In genomic region chr22:49764151-49764581, GRCh38 we compare ENCODE assay signal across 15 cellular contexts.
DNase-seq lines count a peak whose midpoint lies in the region; TF ChIP-seq lines count a peak whose summit lies in the region.
"Had no signal": no experiment of that assay in that cellular context is flagged by ENCODE, and none has a peak within 500 bp of the region (broad histone marks: within the 10 kb centered on the region; RNA-seq: fewer than 3 reads in every experiment).

No MANE protein-coding gene starts in this region.

- no peak overlapping the region for H3K4me3 Mint-ChIP-seq in H9
- H3K4me3 Mint-ChIP-seq: mesothelial cell of epicardium had no signal

- H3K79me2 ChIP-seq in H9 (ENCODE audit: insufficient read depth, low read length): no peaks in the 10 kb centered on the region

- H2BK5ac ChIP-seq in H9 (ENCODE audit: insufficient read length, low read length): no peak overlapping the region

- no peak overlapping the region; the same call in 1 of the 2 replicates for H3K14ac ChIP-seq in H9 (ENCODE audit: insufficient read depth, low read length)

- H3K4me2 ChIP-seq in H9 (ENCODE audit: insufficient read depth, insufficient read length, low read length): no peak overlapping the region

- H3K4me1 Mint-ChIP-seq in H9: peaks cover 7 to 8% of the 10 kb centered on the region in 2 experiments

- no peak overlapping the region for H2BK20ac ChIP-seq in H9 (ENCODE audit: low read depth, low read length, poor library complexity, severe bottlenecking)

- H3K9ac ChIP-seq in H9 (ENCODE audit: extremely low read depth, insufficient read length, low read length): no peak overlapping the region

- no peak for TF ChIP-seq POLR2A in sigmoid colon (IDR thresholded peaks at IDR 0.05)

- H3K18ac ChIP-seq in H9 (ENCODE audit: insufficient read length, low read depth, low read length): no peak overlapping the region

- POLR2A ChIA-PET in HEK293T (lab: Yijun Ruan, JAX): no interaction called here

- intact Hi-C loops in sigmoid colon (cut with DNase I): no loop called here

- no peak overlapping the region for H2AFZ ChIP-seq in H9 (ENCODE audit: low read length)

- H3K9me3 ChIP-seq in H9 (ENCODE audit: control insufficient read depth, low read depth, low read length) (no peaks in the 10 kb centered on the region), sigmoid colon (peaks cover 0 to 9% (median 7%) of the 10 kb centered on the region in 4 donors)

- no peak overlapping the region for H3K4ac ChIP-seq in H9 (ENCODE audit: low read depth, low read length)

- no peaks in the 10 kb centered on the region for H3K23me2 ChIP-seq in H9 (ENCODE audit: insufficient read length, low read depth, low read length, poor library complexity, severe bottlenecking)

- H3K27ac Mint-ChIP-seq in H9: no peak overlapping the region
- H3K27ac Mint-ChIP-seq: mesothelial cell of epicardium had no signal

- peak; percentile 12 to 14 for DNase-seq in activated T-cell treated with anti-CD3 and anti-CD28 coated beads, Interleukin-2, amount 50 U/mL, for 48 hours
- DNase-seq in activated T-cell treated with anti-CD3 and anti-CD28 coated beads for 4 hours (no peak), H9 (peak; percentile 45), fibroblast of villous mesenchyme (ENCODE audit: low read depth) (peak; percentile 60), sigmoid colon (peak; percentile 57), brain microvascular endothelial cell (no peak), HEK293T (ENCODE audit: extremely low spot score) (no peak)
- no peak for DNase-seq in activated naive CD4-positive, alpha-beta T cell treated with Interleukin-2 at 50 U/mL for 16 hours
- DNase-seq: amniotic stem cell; NCI-H1417 treated with DMSO at 0.1 percent for 48 hours; NCI-H510A treated with DMSO at 0.1 percent for 48 hours; RPMI8226; stimulated activated CD4-positive, alpha-beta T cell treated with anti-CD3 and anti-CD28 coated beads, Interleukin-2, amount 100 ng/mL, for 24 hours; T1000 had no signal

- no peaks in the 10 kb centered on the region for H4K20me1 ChIP-seq in H9 (ENCODE audit: control insufficient read depth, insufficient read depth, insufficient read length)

- H2BK12ac ChIP-seq in H9 (ENCODE audit: insufficient read length, low read depth, low read length): no peak overlapping the region

- TF ChIP-seq EP300 in sigmoid colon (IDR thresholded peaks at IDR 0.05): no peak

- no peak overlapping the region for H2BK15ac ChIP-seq in H9 (ENCODE audit: low read depth, low read length)

- no peak overlapping the region for H2BK120ac ChIP-seq in H9 (ENCODE audit: low read depth, low read length, poor library complexity, severe bottlenecking)

- CTCF ChIA-PET in HEK293T (lab: Yijun Ruan, JAX): no interaction called here

- H4K91ac ChIP-seq in H9 (ENCODE audit: insufficient read length, low read depth, low read length): no peak overlapping the region

- H3K36me3 ChIP-seq in sigmoid colon (no peaks in the 10 kb centered on the region), brain microvascular endothelial cell (replicated peaks) (no peaks in the 10 kb centered on the region)

- H4K5ac ChIP-seq in H9 (ENCODE audit: insufficient read length, low read depth, low read length): no peak overlapping the region

- H3K36me3 Mint-ChIP-seq in H9 (ENCODE audit: insufficient read depth in 1 of 3, low read depth in 3 of 3): peaks cover 5 to 11% (median 8%) of the 10 kb centered on the region in 3 experiments; a peak in 6 of 7 replicates

- H3K27me3 ChIP-seq in H9 (ENCODE audit: insufficient read depth, low read length) (no peaks in the 10 kb centered on the region), sigmoid colon (no peaks in the 10 kb centered on the region), brain microvascular endothelial cell (replicated peaks) (no peaks in the 10 kb centered on the region)

- no peak overlapping the region for H3K56ac ChIP-seq in H9 (ENCODE audit: insufficient read length, low read depth, low read length)

- H3K9me3 Mint-ChIP-seq in H9: peaks cover 10 to 12% of the 10 kb centered on the region in 2 experiments

- H3K27me3 Mint-ChIP-seq in H9 (ENCODE audit: low read depth): no peaks in the 10 kb centered on the region

- H2AK5ac ChIP-seq in H9 (ENCODE audit: insufficient read length, low read length): no peak overlapping the region

- no CpG with 5 or more reads among the region's 24 CpGs for WGBS in H9 (ENCODE audit: extremely low coverage, insufficient read length, low lambda C conversion rate)
- 76 to 85% methylated on average over 24 of the region's 24 CpGs for WGBS in sigmoid colon, 2 donors

- no peaks in the 10 kb centered on the region for H3K4me1 ChIP-seq in H9 (ENCODE audit: insufficient read depth, low read length)
- peaks cover 0 to 11% (median 9%) of the 10 kb centered on the region in 4 donors for H3K4me1 ChIP-seq in sigmoid colon

- TF ChIP-seq CTCF in H9 (conservative IDR thresholded peaks at IDR 0.05): no peak
- no peak for TF ChIP-seq CTCF in fibroblast of villous mesenchyme (IDR thresholded peaks at IDR 0.05; ENCODE audit: insufficient read depth, low read depth, low read length)
- TF ChIP-seq CTCF in sigmoid colon (IDR thresholded peaks at IDR 0.05): no peak
- no peak for TF ChIP-seq CTCF in brain microvascular endothelial cell (IDR thresholded peaks at IDR 0.05; ENCODE audit: low read depth, low read length, missing control alignments)

- no peak overlapping the region for H4K8ac ChIP-seq in H9 (replicated peaks; ENCODE audit: insufficient read length, low read depth, low read length)

- H3K79me1 ChIP-seq in H9 (ENCODE audit: insufficient read depth, low read depth, low read length, poor library complexity, severe bottlenecking): no peaks in the 10 kb centered on the region

- H3T11ph ChIP-seq in H9 (ENCODE audit: low read length): no peak overlapping the region

- H3K27ac ChIP-seq in H9 (ENCODE audit: insufficient read length, low read depth, low read length): no peak overlapping the region
- H3K27ac ChIP-seq in sigmoid colon: no peak overlapping the region
- H3K27ac ChIP-seq in brain microvascular endothelial cell: no peak overlapping the region

- in situ Hi-C loops in brain microvascular endothelial cell (cut with HindIII; ENCODE audit: low pct_ligation_motif_present, low sequenced_read_pairs): no loop called here

- no peak overlapping the region for H3K23ac ChIP-seq in H9 (ENCODE audit: insufficient read length, low read depth, low read length)

- H3K4me3 ChIP-seq in fibroblast of villous mesenchyme (ENCODE audit: low read depth, low read length): no peak overlapping the region
- no peak overlapping the region for H3K4me3 ChIP-seq in sigmoid colon
- no peak overlapping the region for H3K4me3 ChIP-seq in brain microvascular endothelial cell (ENCODE audit: low read depth, low read length)

TF ChIP-seq in HEK293T, 16 proteins besides CTCF, POLR2A, EP300 and RAD21:
- no peak for TF ChIP-seq SUZ12 (IDR thresholded peaks at IDR 0.05)
- TF ChIP-seq NFRKB (IDR thresholded peaks at IDR 0.05): no peak
- TF ChIP-seq FOXA1 (IDR thresholded peaks at IDR 0.05): no peak
- no peak for TF ChIP-seq ELF4 (IDR thresholded peaks at IDR 0.05)
- no peak for TF ChIP-seq ARNT (IDR thresholded peaks at IDR 0.05)
- no peak for TF ChIP-seq HDGF (IDR thresholded peaks at IDR 0.05; ENCODE audit: borderline replicate concordance)
- TF ChIP-seq PKNOX1 (IDR thresholded peaks at IDR 0.05): no peak
- no peak for TF ChIP-seq L3MBTL2 (conservative IDR thresholded peaks at IDR 0.05)
- TF ChIP-seq FOXM1 (IDR thresholded peaks at IDR 0.05; ENCODE audit: borderline replicate concordance): no peak
- no peak for TF ChIP-seq CTBP1 (IDR thresholded peaks at IDR 0.05; ENCODE audit: borderline replicate concordance)
- no peak for TF ChIP-seq LEF1 (IDR thresholded peaks at IDR 0.05; ENCODE audit: borderline replicate concordance)
- no peak for TF ChIP-seq ZNF384 (IDR thresholded peaks at IDR 0.05)
- no peak for TF ChIP-seq BHLHE40 (IDR thresholded peaks at IDR 0.05; ENCODE audit: borderline replicate concordance)
- TF ChIP-seq SP1 (IDR thresholded peaks at IDR 0.05): no peak
- no peak for TF ChIP-seq FOXK2 (IDR thresholded peaks at IDR 0.05)
TF ChIP-seq in HEK293T: peak in this region for 0.

Comparison
In these comparisons a context has a peak if more than half of its experiments do, and no peak if none do; other contexts are left out.
1. DNase-seq: peak in activated T-cell treated with anti-CD3 and anti-CD28 coated beads, Interleukin-2, amount 50 U/mL, for 48 hours (2 of 2), H9 (single experiment), fibroblast of villous mesenchyme (single experiment) and sigmoid colon (single experiment); none in activated T-cell treated with anti-CD3 and anti-CD28 coated beads for 4 hours (single experiment), brain microvascular endothelial cell (single experiment), HEK293T (single experiment) and activated naive CD4-positive, alpha-beta T cell treated with Interleukin-2 at 50 U/mL for 16 hours (single experiment).